In genomic region chr14:83019744-83020414, GRCh38 we compare ENCODE assay signal across 29 cellular contexts.
"Had no signal": no experiment of that assay in that cellular context is flagged by ENCODE, and none has a peak within 500 bp of the region (broad histone marks: within the 10 kb centered on the region; RNA-seq: fewer than 3 reads in every experiment).

No MANE protein-coding gene starts in this region.

- H3K9ac ChIP-seq: neural progenitor cell had no signal

- H2AFZ ChIP-seq: neural progenitor cell had no signal

- FAIRE-seq: islet of Langerhans, kidney had no signal

- DNase-seq: immature natural killer cell; kidney; left colon; left lung; lower lobe of right lung; mammary epithelial cell; mesenchymal stem cell; natural killer cell; nephron progenitor cell; occipital lobe; ovary; right lobe of liver; stimulated activated CD4-positive, alpha-beta T cell treated with anti-CD3 and anti-CD28 coated beads, Interleukin-1b, Interleukin-23, amount 100 ng/mL, for 48 hours; stimulated activated CD4-positive, alpha-beta T cell treated with anti-CD3 and anti-CD28 coated beads, Interleukin-2, amount 100 ng/mL, for 48 hours; stimulated activated CD4-positive, alpha-beta T cell treated with anti-CD3 and anti-CD28 coated beads, Interleukin-4, amount 100 ng/mL, for 4 hours; stimulated activated CD8-positive, alpha-beta memory T cell treated with anti-CD3 and anti-CD28 coated beads, Interleukin-4, amount 100 ng/mL, for 48 hours; stimulated activated naive CD4-positive, alpha-beta T cell treated with Interleukin-2 at 50 U/mL for 16 hours; stimulated activated naive CD8-positive, alpha-beta T cell treated with anti-CD3 and anti-CD28 coated beads, Interleukin-15, amount 100 ng/mL, for 72 hours; substantia nigra; uterus had no signal

- H3K4me1 ChIP-seq: left lung, lower lobe of right lung, neural progenitor cell, right atrium auricular region, right lobe of liver, tibial nerve, uterus had no signal

- H3K4me3 Mint-ChIP-seq: immature natural killer cell; natural killer cell; nephron progenitor cell; neural progenitor cell; stimulated activated memory B cell treated with anti-CD40 and anti-IgM and Interleukin-4, amounts not matched to agents 10 μg/mL and 1 μg/mL and 100 μg/mL, for 72 hours; stimulated activated naive CD8-positive, alpha-beta T cell treated with anti-CD3 and anti-CD28 coated beads, Interleukin-15, amount 100 ng/mL, for 72 hours; type B pancreatic cell had no signal

- H3K27me3 Mint-ChIP-seq: progenitor cell of endocrine pancreas; stimulated activated memory B cell treated with anti-CD40 and anti-IgM and Interleukin-4, amounts not matched to agents 10 μg/mL and 1 μg/mL and 100 μg/mL, for 72 hours; stimulated activated naive CD8-positive, alpha-beta T cell treated with anti-CD3 and anti-CD28 coated beads, Interleukin-15, amount 100 ng/mL, for 72 hours had no signal

- H3K4me3 ChIP-seq: left lung, lower lobe of right lung, neural progenitor cell, ovary, right atrium auricular region, right lobe of liver, smooth muscle cell, tibial nerve, uterus had no signal

- H3K27ac Mint-ChIP-seq: immature natural killer cell; natural killer cell; nephron progenitor cell; neural progenitor cell; progenitor cell of endocrine pancreas; stimulated activated memory B cell treated with anti-CD40 and anti-IgM and Interleukin-4, amounts not matched to agents 10 μg/mL and 1 μg/mL and 100 μg/mL, for 72 hours; type B pancreatic cell had no signal

- H3K36me3 Mint-ChIP-seq: immature natural killer cell; neural progenitor cell; stimulated activated memory B cell treated with anti-CD40 and anti-IgM and Interleukin-4, amounts not matched to agents 10 μg/mL and 1 μg/mL and 100 μg/mL, for 72 hours; type B pancreatic cell had no signal

- ATAC-seq: left colon; left lung; lower lobe of right lung; natural killer cell; right lobe of liver; stimulated activated memory B cell treated with anti-CD40 and anti-IgM and Interleukin-4, amounts not matched to agents 10 μg/mL and 1 μg/mL and 100 μg/mL, for 72 hours; stimulated activated naive CD8-positive, alpha-beta T cell treated with anti-CD3 and anti-CD28 coated beads, Interleukin-15, amount 100 ng/mL, for 72 hours had no signal

- H3K36me3 ChIP-seq: left lung, lower lobe of right lung, neural progenitor cell, neutrophil, ovary, right atrium auricular region, right lobe of liver, tibial nerve, uterus had no signal

- H3K27me3 ChIP-seq: left lung, neural progenitor cell, neutrophil, ovary, right atrium auricular region, right lobe of liver, tibial nerve, uterus had no signal

- H3K27ac ChIP-seq: left lung, lower lobe of right lung, neural progenitor cell, neutrophil, ovary, right atrium auricular region, right lobe of liver, tibial nerve, uterus had no signal

- H3K4me2 ChIP-seq: neural progenitor cell had no signal

- H3K9me3 Mint-ChIP-seq: nephron progenitor cell, neural progenitor cell, type B pancreatic cell had no signal

- H3K4me1 Mint-ChIP-seq: immature natural killer cell; natural killer cell; nephron progenitor cell; neural progenitor cell; stimulated activated memory B cell treated with anti-CD40 and anti-IgM and Interleukin-4, amounts not matched to agents 10 μg/mL and 1 μg/mL and 100 μg/mL, for 72 hours; stimulated activated naive CD8-positive, alpha-beta T cell treated with anti-CD3 and anti-CD28 coated beads, Interleukin-15, amount 100 ng/mL, for 72 hours had no signal

- H3K9me3 ChIP-seq: left lung, lower lobe of right lung, neutrophil, ovary, right atrium auricular region, right lobe of liver, tibial nerve, uterus had no signal
